ENCODE assay signal across 24 cellular contexts in genomic region chr14:100526057-100526456, GRCh38.
"Had no signal": no experiment of that assay in that cellular context is flagged by ENCODE, and none has a peak within 500 bp of the region (broad histone marks: within the 10 kb centered on the region; RNA-seq: fewer than 3 reads in every experiment).

No MANE protein-coding gene starts in this region.

- ATAC-seq: activated CD8-positive, alpha-beta T cell treated with anti-CD3 and anti-CD28 coated beads, Interleukin-2, amount 10 ng/mL, durations not matched to agents 7 days and 5 days; left cardiac atrium; T-helper 17 cell had no signal

- H3K4me3 ChIP-seq: adrenal gland, ascending aorta, colonic mucosa, dorsolateral prefrontal cortex, lower lobe of right lung, neural progenitor cell, SK-N-MC had no signal

- H3K4me1 ChIP-seq: adrenal gland, ascending aorta, colonic mucosa, lower lobe of right lung had no signal

- H3K27ac ChIP-seq: adrenal gland, ascending aorta, brain microvascular endothelial cell, colonic mucosa, dorsolateral prefrontal cortex, lower lobe of right lung, neural progenitor cell, SK-N-MC had no signal

- H3K36me3 Mint-ChIP-seq: activated naive CD8-positive, alpha-beta T cell; naive B cell; neural progenitor cell had no signal

- H3K27me3 Mint-ChIP-seq: activated naive CD8-positive, alpha-beta T cell; effector memory CD8-positive, alpha-beta T cell; naive B cell; progenitor cell of endocrine pancreas; T-helper 17 cell had no signal

- H3K36me3 ChIP-seq: colonic mucosa, neural progenitor cell had no signal

- H2AFZ ChIP-seq: neural progenitor cell had no signal

- H3K4me1 Mint-ChIP-seq: naive B cell had no signal

- H3K27ac Mint-ChIP-seq: activated CD8-positive, alpha-beta T cell treated with anti-CD3 and anti-CD28 coated beads, Interleukin-2, amount 10 ng/mL, durations not matched to agents 7 days and 5 days; activated naive CD8-positive, alpha-beta T cell; effector memory CD8-positive, alpha-beta T cell; progenitor cell of endocrine pancreas; T-helper 17 cell had no signal

- DNase-seq: activated CD4-positive, alpha-beta T cell treated with anti-CD3 and anti-CD28 coated beads for 4 hours; activated CD4-positive, CD25-positive, alpha-beta regulatory T cell; brain microvascular endothelial cell; central memory CD4-positive, alpha-beta T cell; effector memory CD8-positive, alpha-beta T cell; hypothalamus; left cardiac atrium; lower lobe of right lung; mesendoderm; naive B cell; retina; stimulated activated CD4-positive, alpha-beta T cell treated with anti-CD3 and anti-CD28 coated beads, Interleukin-4, amount 100 ng/mL, for 24 hours; stimulated activated naive CD4-positive, alpha-beta T cell treated with Interleukin-2 at 50 U/mL for 16 hours; SW 1271; T-helper 17 cell had no signal

- H3K4me3 Mint-ChIP-seq: activated CD8-positive, alpha-beta T cell treated with anti-CD3 and anti-CD28 coated beads, Interleukin-2, amount 10 ng/mL, durations not matched to agents 7 days and 5 days; activated naive CD8-positive, alpha-beta T cell; effector memory CD8-positive, alpha-beta T cell; naive B cell; neural progenitor cell; T-helper 17 cell had no signal

- H3K9ac ChIP-seq: neural progenitor cell had no signal

- H3K9me3 Mint-ChIP-seq: effector memory CD8-positive, alpha-beta T cell; naive B cell; neural progenitor cell had no signal

- H3K27me3 ChIP-seq: adrenal gland, ascending aorta, brain microvascular endothelial cell, colonic mucosa, dorsolateral prefrontal cortex, neural progenitor cell had no signal

- H3K9me3 ChIP-seq: adrenal gland, ascending aorta, colonic mucosa, lower lobe of right lung had no signal

- H3K4me2 ChIP-seq: neural progenitor cell had no signal
